ENCODE assay signal across 33 cellular contexts in the genomic region with DNA sequence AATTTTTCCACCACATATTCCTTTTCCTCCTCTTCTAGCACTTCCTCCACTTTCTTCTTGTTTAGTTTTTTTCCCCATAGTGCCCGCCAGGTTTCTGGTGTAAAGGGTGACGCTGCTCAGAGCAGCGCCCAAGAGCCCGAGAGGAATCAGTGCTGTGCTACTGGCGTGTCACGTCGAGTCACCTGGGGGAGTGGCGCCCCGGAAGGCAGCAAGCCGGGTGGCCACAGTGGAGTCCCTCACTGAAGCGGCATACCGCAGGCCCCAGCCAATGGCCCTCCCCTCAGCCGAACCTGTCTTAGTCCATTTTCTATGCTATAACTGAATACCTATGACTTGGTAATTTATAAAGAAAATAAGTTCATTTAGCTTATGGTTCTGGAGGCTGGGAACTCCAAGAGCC.
"Had no signal": no experiment of that assay in that cellular context is flagged by ENCODE, and none has a peak within 500 bp of the region (broad histone marks: within the 10 kb centered on the region; RNA-seq: fewer than 3 reads in every experiment).

No MANE protein-coding gene starts in this region.

- DNase-seq: Karpas-422, Kasumi-1, KG1, MG63, MM.1S, MV-4-11, NCI-H1048, NCI-H1092, NCI-H1092 treated with DMSO at 0.1 percent for 48 hours, NCI-H1105, NCI-H1105 treated with DMSO at 0.1 percent for 48 hours, NCI-H1417, NCI-H1417 treated with DMSO at 0.1 percent for 48 hours, NCI-H1436, NCI-H1436 treated with DMSO at 0.1 percent for 48 hours, NCI-H146, NCI-H1694, NCI-H1694 treated with DMSO at 0.1 percent for 48 hours, NCI-H187, NCI-H187 treated with DMSO at 0.1 percent for 48 hours, NCI-H1930, NCI-H2029, NCI-H2029 treated with DMSO at 0.1 percent for 48 hours, NCI-H2081, NCI-H2081 treated with DMSO at 0.1 percent for 48 hours, NCI-H2107, NCI-H2171, NCI-H2171 treated with DMSO at 0.1 percent for 48 hours, NCI-H2227 treated with DMSO at 0.1 percent for 48 hours, NCI-H226, NCI-H345, NCI-H446, NCI-H446 treated with DMSO at 0.1 percent for 48 hours had no signal
